In the genomic region with DNA sequence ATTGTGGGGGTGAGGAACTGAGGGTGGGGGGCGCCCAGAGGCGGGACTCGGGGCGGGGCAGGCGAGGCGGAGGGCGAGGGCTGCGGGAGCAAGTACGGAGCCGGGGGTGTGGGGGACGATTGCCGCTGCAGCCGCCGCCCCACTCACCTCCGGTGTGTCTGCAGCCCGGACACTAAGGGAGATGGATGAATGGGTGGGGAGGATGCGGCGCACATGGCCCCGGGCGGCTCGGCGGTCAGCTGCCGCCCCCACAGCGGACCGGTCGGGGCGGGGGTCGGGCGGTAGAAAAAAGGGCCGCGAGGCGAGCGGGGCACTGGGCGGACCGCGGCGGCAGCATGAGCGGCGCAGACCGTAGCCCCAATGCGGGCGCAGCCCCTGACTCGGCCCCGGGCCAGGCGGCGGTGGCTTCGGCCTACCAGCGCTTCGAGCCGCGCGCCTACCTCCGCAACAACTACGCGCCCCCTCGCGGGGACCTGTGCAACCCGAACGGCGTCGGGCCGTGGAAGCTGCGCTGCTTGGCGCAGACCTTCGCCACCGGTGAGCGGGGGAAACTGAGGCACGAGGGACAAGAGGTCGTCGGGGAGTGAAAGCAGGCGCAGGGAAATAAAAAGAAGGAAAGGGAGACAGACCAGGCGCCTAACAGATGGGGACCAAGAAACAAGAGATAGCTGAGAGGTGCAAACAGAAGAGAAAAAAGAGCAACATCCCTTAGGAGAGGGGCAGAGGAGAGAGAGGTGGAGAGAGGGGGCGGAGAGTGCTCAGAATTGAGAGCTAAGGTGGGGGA, we compare ENCODE assay signal across 8 cellular contexts. TPM values are rescaled to one million over a fixed set of nuclear protein-coding genes. Genes with fewer than 3 reads are reported as not detected.
DNase-seq lines count a peak whose midpoint lies in the region; ATAC-seq and TF ChIP-seq lines count a peak whose summit lies in the region.

PNMT (plus strand) TSS at position 313 of the 784 bp plus-strand sequence; CDS start at position 336, 23 bp downstream.

- POLR2A ChIA-PET in A673 (lab: Charles Lee; ENCODE audit: low non-redundant PET) (no interaction called here), PC-3 (lab: Charles Lee; ENCODE audit: unreplicated experiment) (interaction anchor here (0.6 kb wide), 1 partner anchor 71 kb away, joined by 3 read pairs; no protein-coding TSS in a partner anchor)

- TF ChIP-seq CTCF in A673 (conservative IDR thresholded peaks at IDR 0.05; ENCODE audit: low read depth, low read length) (peak; percentile 62), PC-3 (conservative IDR thresholded peaks at IDR 0.05; ENCODE audit: low read depth, low read length) (peak; percentile 70), fibroblast of villous mesenchyme (IDR thresholded peaks at IDR 0.05; ENCODE audit: insufficient read depth, low read depth, low read length) (peak; percentile 66), omental fat pad (IDR thresholded peaks at IDR 0.05) (no peak), thyroid gland (IDR thresholded peaks at IDR 0.05) (peak; percentile 28 to 66 (median 55))

- no peaks in the 10 kb centered on the region for H4K20me1 ChIP-seq in PC-3 (ENCODE audit: low read length)

- H3K9me2 ChIP-seq in PC-3 (replicated peaks; ENCODE audit: low read length): no peaks in the 10 kb centered on the region

- CTCF ChIA-PET in A673 (lab: Charles Lee): interaction anchor here (0.9 to 1.0 kb wide), 2 partner anchors 34 to 47 kb away, joined by 3 to 4 read pairs; no protein-coding TSS in a partner anchor
- CTCF ChIA-PET in PC-3 (lab: Charles Lee): interaction anchor here (0.6 to 0.9 kb wide), 2 partner anchors 47 to 61 kb away, joined by 3 to 6 read pairs; no protein-coding TSS in a partner anchor

- peak within 1 kb of the TSS; percentile 23 for H3K4me3 ChIP-seq in A673 (ENCODE audit: low read depth, low read length, poor library complexity, severe bottlenecking)
- H3K4me3 ChIP-seq in PC-3 (ENCODE audit: low read length): peak within 1 kb of the TSS; percentile 58
- peak within 1 kb of the TSS; percentile 43 for H3K4me3 ChIP-seq in fibroblast of villous mesenchyme (ENCODE audit: low read depth, low read length)
- peak within 1 kb of the TSS in 1 of 3 donors; percentile 21 for H3K4me3 ChIP-seq in thyroid gland (replicated peaks in 1 of 3)

- BruUV-seq in A673 (replicated peaks; lab: Mats Ljungman, UMichigan): no TSS peak
- no TSS peak for BruUV-seq in PC-3 (replicated peaks; lab: Mats Ljungman, UMichigan)

- H3K4me1 ChIP-seq in A673 (ENCODE audit: insufficient read depth, low read length, poor library complexity, severe bottlenecking) (no peaks in the 10 kb centered on the region), PC-3 (ENCODE audit: insufficient read depth, low read length) (peaks cover 4% of the 10 kb centered on the region; the same call in 1 of the 2 replicates), thyroid gland (peaks cover 23 to 71% of the 10 kb centered on the region in 2 donors)

- intact Hi-C loops in A673 (cut with micrococcal nuclease; ENCODE audit: unreplicated experiment) (no loop called here), PC-3 (cut with micrococcal nuclease) (no loop called here), thyroid gland (cut with DNase I) (no loop called here)

- peak within 1 kb of the TSS; percentile 82 for H3K4me2 ChIP-seq in PC-3 (ENCODE audit: low read length)

- no peak within 1 kb of the TSS for H3K27ac ChIP-seq in A673 (ENCODE audit: low read depth, low read length, poor library complexity, severe bottlenecking)
- no peak within 1 kb of the TSS for H3K27ac ChIP-seq in PC-3 (ENCODE audit: low read length)
- peak within 1 kb of the TSS in 2 of 3 donors; percentile 8 to 10 for H3K27ac ChIP-seq in thyroid gland

- H3F3A ChIP-seq in PC-3 (ENCODE audit: low read length, unreplicated experiment): no peaks in the 10 kb centered on the region

- H3K9me3 ChIP-seq in A673 (ENCODE audit: low read depth, low read length, poor library complexity, severe bottlenecking) (no peaks in the 10 kb centered on the region), PC-3 (ENCODE audit: low read length) (no peaks in the 10 kb centered on the region), thyroid gland (no peaks in the 10 kb centered on the region)

- DNase-seq in A673 (ENCODE audit: low spot score) (peak; percentile 52), GM19240 (ENCODE audit: insufficient read length, low spot score) (peak; percentile 63), PC-3 (peak; percentile 60), activated gamma-delta T cell (lab: John Stamatoyannopoulos, UW) (peak; percentile 26), fibroblast of villous mesenchyme (ENCODE audit: low read depth) (peak; percentile 59), omental fat pad (ENCODE audit: low spot score) (peak; percentile 40), thyroid gland (peak; percentile 75 to 77)

- peak within 1 kb of the TSS; percentile 56 for H3K9ac ChIP-seq in PC-3 (ENCODE audit: low read length)

- H3K36me3 ChIP-seq in A673 (ENCODE audit: insufficient read depth, low read length, poor library complexity, severe bottlenecking) (no peaks in the 10 kb centered on the region), PC-3 (ENCODE audit: low read depth, low read length) (no peaks in the 10 kb centered on the region), thyroid gland (no peaks in the 10 kb centered on the region)

- peak; percentile 39; the same call in 1 of the 2 replicates for ATAC-seq in PC-3
- peak; percentile 39 for ATAC-seq in omental fat pad (ENCODE audit: low FRiP score)
- no peak for ATAC-seq in GM21737 (IDR thresholded peaks at IDR 0.05; ENCODE audit: unreplicated experiment)

- H2AFZ ChIP-seq in PC-3 (ENCODE audit: low read length): peak within 1 kb of the TSS; percentile 72; the same call in 1 of the 2 replicates

- TF ChIP-seq POLR2A in thyroid gland (IDR thresholded peaks at IDR 0.05): no peak

- 3 to 5% methylated on average over 38 to 56 of the region's 73 CpGs for WGBS in thyroid gland, 2 donors

- H3K79me2 ChIP-seq in PC-3 (ENCODE audit: low read length): no peaks in the 10 kb centered on the region

- H3K27me3 ChIP-seq in A673 (replicated peaks; ENCODE audit: insufficient read depth, low read depth, low read length, poor library complexity) (no peaks in the 10 kb centered on the region), PC-3 (ENCODE audit: low read length) (no peaks in the 10 kb centered on the region), thyroid gland (no peaks in the 10 kb centered on the region)

RNA-seq across cellular contexts. Expression of gene PNMT, which starts in this region (rescaled TPM):
- not detected in 2 replicates for total RNA-seq in A673 (2021)
- 1.2 and 1.4 TPM in 2 replicates for total RNA-seq in PC-3 (2014; rRNA removed)
- not detected in 2 replicates for total RNA-seq in fibroblast of villous mesenchyme
- total RNA-seq in omental fat pad: 10 to 100 TPM in 1 of 4 donors, 1 to 10 TPM in 2, under 1 TPM in 1; 0.44 to 16.7 (median 1.9) TPM
- 1 to 10 TPM in 3 of 4 donors, not detected in 1; 1.1 to 3.3 (median 1.2) TPM for total RNA-seq in thyroid gland

Comparison
In these comparisons a context has a peak if more than half of its experiments do, and no peak if none do; other contexts are left out.
1. Peak in DNase-seq and H3K4me3 ChIP-seq in A673; RNA of the gene not detected or under 1 TPM.
2. Peak in DNase-seq and H3K4me3 ChIP-seq in fibroblast of villous mesenchyme; RNA of the gene not detected or under 1 TPM.
3. DNase-seq: peak in every context shown above with its lines; median percentile 76 in thyroid gland; 63 in GM19240; 60 in PC-3; 59 in fibroblast of villous mesenchyme; 52 in A673; 40 in omental fat pad; 26 in activated gamma-delta T cell.
4. H3K27ac ChIP-seq: peak in thyroid gland (2 of 3); none in A673 (single experiment) and PC-3 (single experiment).
5. CTCF ChIP-seq: peak in A673 (single experiment), PC-3 (single experiment), fibroblast of villous mesenchyme (single experiment) and thyroid gland (6 of 6); none in omental fat pad (0 of 3).